In the genomic region with DNA sequence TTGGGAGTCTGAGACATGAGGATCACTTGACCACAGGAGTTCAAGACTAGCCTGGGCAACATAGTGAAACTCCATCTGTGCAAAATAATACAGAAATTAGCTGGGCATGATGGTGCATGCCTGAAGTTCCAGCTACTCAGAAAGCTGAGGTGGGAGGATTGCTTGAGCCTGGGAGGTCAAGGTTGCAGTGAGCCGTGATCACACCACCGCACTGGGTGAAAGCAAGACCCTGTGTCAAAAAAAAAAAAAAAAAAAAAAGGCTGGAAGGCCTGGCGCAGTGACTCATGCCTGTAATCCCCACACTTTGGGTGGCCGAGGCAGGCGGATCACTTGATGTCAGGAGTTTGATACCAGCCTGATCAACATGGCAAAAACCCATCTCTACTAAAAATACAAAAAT, we compare ENCODE assay signal across 20 cellular contexts. TPM values are rescaled to one million over a fixed set of nuclear protein-coding genes. Genes with fewer than 3 reads are reported as not detected.
DNase-seq lines count a peak whose midpoint lies in the region; TF ChIP-seq lines count a peak whose summit lies in the region.
"Had no signal": no experiment of that assay in that cellular context is flagged by ENCODE, and none has a peak within 500 bp of the region (broad histone marks: within the 10 kb centered on the region; RNA-seq: fewer than 3 reads in every experiment).

No MANE protein-coding gene starts in this region.

- intact Hi-C loops in transverse colon (cut with DNase I; ENCODE audit: low total_unique reads): no loop called here
- intact Hi-C loops in Calu3 (cut with micrococcal nuclease; ENCODE audit: unreplicated experiment): no loop called here

- H3K9me3 ChIP-seq in neutrophil (no peaks in the 10 kb centered on the region), transverse colon (no peaks in the 10 kb centered on the region)
- H3K9me3 ChIP-seq: A549; BE2C; BLaER1 treated with 17β-estradiol and CSF1 and Interleukin-3, amounts not matched to agents 10 nM and 100 nM had no signal

- H3K4me1 Mint-ChIP-seq in Calu3 (ENCODE audit: low read depth, unreplicated experiment): peaks cover 39% of the 10 kb centered on the region

- H3K9me3 Mint-ChIP-seq in Calu3 (ENCODE audit: low read depth, unreplicated experiment): no peaks in the 10 kb centered on the region
- H3K9me3 Mint-ChIP-seq: CD4-positive, alpha-beta T cell; CD8-positive, alpha-beta memory T cell; GM23338; H9 had no signal

- WGBS in transverse colon (ENCODE audit: low coverage in 1 of 2), 2 donors: 84 to 96% methylated on average over 4 to 5 of the region's 5 CpGs

- H3K4me3 ChIP-seq in coronary artery (no peak overlapping the region), neutrophil (ENCODE audit: low read depth in 1 of 2, low read length in 1 of 2) (no peak overlapping the region), transverse colon (no peak overlapping the region)
- H3K4me3 ChIP-seq: A549; BLaER1 treated with 17β-estradiol and CSF1 and Interleukin-3, amounts not matched to agents 10 nM and 100 nM; GM12878; GM23338 had no signal

- TF ChIP-seq POLR2A in transverse colon (IDR thresholded peaks at IDR 0.05): no peak

- H3K27ac Mint-ChIP-seq in Calu3 (ENCODE audit: unreplicated experiment): no peak overlapping the region
- H3K27ac Mint-ChIP-seq: CD4-positive, alpha-beta T cell; CD8-positive, alpha-beta memory T cell; GM23338 had no signal

- H3K4me3 Mint-ChIP-seq in Calu3 (ENCODE audit: low read depth, unreplicated experiment): no peak overlapping the region
- H3K4me3 Mint-ChIP-seq: CD14-positive monocyte; CD4-positive, alpha-beta T cell; CD8-positive, alpha-beta memory T cell; GM23338; H9 had no signal

- POLR2A ChIA-PET in RWPE1 (lab: Yijun Ruan, JAX; ENCODE audit: low non-redundant PET): no interaction called here

- no TSS peak for BruUV-seq in Calu3 (replicated peaks; lab: Mats Ljungman, UMichigan)

- no peaks in the 10 kb centered on the region for H3K27me3 Mint-ChIP-seq in Calu3 (ENCODE audit: unreplicated experiment)
- H3K27me3 Mint-ChIP-seq: CD4-positive, alpha-beta T cell; CD8-positive, alpha-beta memory T cell had no signal

- H3K4me1 ChIP-seq in neutrophil (ENCODE audit: control insufficient read depth in 1 of 2, insufficient read depth in 1 of 2, low read depth in 1 of 2, low read length in 1 of 2) (peaks cover 50 to 52% of the 10 kb centered on the region in 2 experiments), transverse colon (peaks cover under 1 to 25% (median 15%) of the 10 kb centered on the region in 4 donors)
- H3K4me1 ChIP-seq: BE2C had no signal

- no peak for TF ChIP-seq EP300 in transverse colon (IDR thresholded peaks at IDR 0.05; ENCODE audit: low read depth)

- no peak for DNase-seq in RWPE1 (ENCODE audit: low spot score)
- peak; percentile 24 for DNase-seq in coronary artery (ENCODE audit: low spot score)
- DNase-seq in transverse colon: no peak
- no peak for DNase-seq in Calu3
- no peak for DNase-seq in DMS53 treated with DMSO at 0.1 percent for 48 hours (lab: John Stamatoyannopoulos, UW; ENCODE audit: unreplicated experiment)
- DNase-seq: 8988T; ACHN; AML-193; BE2C; CD4-positive, alpha-beta T cell; CD8-positive, alpha-beta memory T cell; DMS53; DND-41; H9 had no signal

- peak overlapping the region; percentile 40 for H3K27ac ChIP-seq in RWPE1
- no peak overlapping the region for H3K27ac ChIP-seq in coronary artery
- peak overlapping the region; percentile 99 for H3K27ac ChIP-seq in neutrophil
- no peak overlapping the region for H3K27ac ChIP-seq in transverse colon
- H3K27ac ChIP-seq: A549; BLaER1 treated with 17β-estradiol and CSF1 and Interleukin-3, amounts not matched to agents 10 nM and 100 nM had no signal

- in situ Hi-C loops in transverse colon (cut with MboI; ENCODE audit: low pct_ligation_motif_present in 1 of 4, low pct_unique_long_range_greater_than_20kb in 1 of 4, low sequenced_read_pairs in 3 of 4): loop anchor here in 1 of 4 donors (10.0 kb wide), 1 partner anchor 59 kb away; no protein-coding TSS in a partner anchor

- TF ChIP-seq CTCF in RWPE1 (conservative IDR thresholded peaks at IDR 0.05; ENCODE audit: low read depth) (no peak), coronary artery (IDR thresholded peaks at IDR 0.05) (no peak), neutrophil (IDR thresholded peaks at IDR 0.05) (no peak), transverse colon (IDR thresholded peaks at IDR 0.05) (no peak), Calu3 (IDR thresholded peaks at IDR 0.05; ENCODE audit: unreplicated experiment) (no peak)

- CTCF ChIA-PET in RWPE1 (lab: Yijun Ruan, JAX): no interaction called here
- CTCF ChIA-PET in Calu3 (lab: Charles Lee): no interaction called here

- H3K36me3 Mint-ChIP-seq in Calu3 (ENCODE audit: insufficient read depth, unreplicated experiment): peaks cover 47% of the 10 kb centered on the region

- H3K36me3 ChIP-seq in neutrophil: peaks cover 77% of the 10 kb centered on the region
- H3K36me3 ChIP-seq in transverse colon: peaks cover 0 to 54% (median 25%) of the 10 kb centered on the region in 4 donors

- no peaks in the 10 kb centered on the region for H3K27me3 ChIP-seq in neutrophil
- no peaks in the 10 kb centered on the region for H3K27me3 ChIP-seq in transverse colon
- H3K27me3 ChIP-seq: BE2C; BLaER1 treated with 17β-estradiol and CSF1 and Interleukin-3, amounts not matched to agents 10 nM and 100 nM had no signal

RNA-seq across cellular contexts. Expression of gene UBN1, which starts 8.1 kb away (rescaled TPM):
- 10 to 100 TPM; 33.6 to 60.2 (median 53.0) TPM for total RNA-seq in transverse colon
- 50.5 and 55.4 TPM in 2 replicates for total RNA-seq in Calu3 (2022)

RNA-seq across cellular contexts. Expression of gene GLYR1, which starts 8.3 kb away (rescaled TPM):
- total RNA-seq in transverse colon: 10 to 100 TPM; 50.2 to 88.4 (median 74.0) TPM
- 158 and 159 TPM in 2 replicates for total RNA-seq in Calu3 (2022)

RNA-seq across cellular contexts. Expression of gene ROGDI, which starts 52.9 kb away (rescaled TPM):
- 10 to 100 TPM; 28.1 to 75.2 (median 43.7) TPM for total RNA-seq in transverse colon
- total RNA-seq in Calu3 (2022): 17.9 and 20.8 TPM in 2 replicates

Comparison
In these comparisons a context has a peak if more than half of its experiments do, and no peak if none do; other contexts are left out.
1. H3K27ac ChIP-seq: peak in RWPE1 (single experiment) and neutrophil (single experiment); none in coronary artery (0 of 2) and transverse colon (0 of 4).